19 cellular contexts compared by ENCODE assay signal in genomic region chr6:16392010-16392409, GRCh38.
DNase-seq lines count a peak whose midpoint lies in the region; ATAC-seq and TF ChIP-seq lines count a peak whose summit lies in the region.
"Had no signal": no experiment of that assay in that cellular context is flagged by ENCODE, and none has a peak within 500 bp of the region (broad histone marks: within the 10 kb centered on the region; RNA-seq: fewer than 3 reads in every experiment).

No MANE protein-coding gene starts in this region.

- H3K4me1 Mint-ChIP-seq in osteocyte (ENCODE audit: unreplicated experiment), result peaks cover 41% of the 10 kb centered on the region
- H3K4me1 Mint-ChIP-seq: brain, endodermal cell, WTC11 had no signal

- ATAC-seq in GM18505 (IDR thresholded peaks at IDR 0.05; ENCODE audit: unreplicated experiment) (no peak), GM19035 (IDR thresholded peaks at IDR 0.05; ENCODE audit: unreplicated experiment) (no peak)
- ATAC-seq: Panc1, WTC11 had no signal

- H3K4me3 Mint-ChIP-seq in osteocyte (ENCODE audit: unreplicated experiment), result no peak overlapping the region
- H3K4me3 Mint-ChIP-seq: brain, endodermal cell, WTC11 had no signal

- TF ChIP-seq CTCF in cardiac muscle cell (IDR thresholded peaks at IDR 0.05; ENCODE audit: low read depth, low read length) (no peak), osteocyte (IDR thresholded peaks at IDR 0.05) (no peak)

- H3K9me3 Mint-ChIP-seq in osteocyte (ENCODE audit: unreplicated experiment), result no peaks in the 10 kb centered on the region
- H3K9me3 Mint-ChIP-seq: brain, endodermal cell, WTC11 had no signal

- no peaks in the 10 kb centered on the region for H3K27me3 Mint-ChIP-seq in osteocyte (ENCODE audit: unreplicated experiment)

- H3K9ac ChIP-seq in adipocyte (ENCODE audit: low read length), result no peak overlapping the region
- H3K9ac ChIP-seq: parathyroid adenoma had no signal

- H3K4me1 ChIP-seq in adipocyte (ENCODE audit: control insufficient read depth, insufficient read depth, low read length) (peaks cover 14% of the 10 kb centered on the region), cardiac muscle cell (ENCODE audit: low read depth) (peaks cover 3% of the 10 kb centered on the region)
- H3K4me1 ChIP-seq: Caco-2, parathyroid adenoma had no signal

- DNase-seq in AG08395 (ENCODE audit: low spot score) (peak; percentile 35), adipocyte (ENCODE audit: low read depth) (peak; percentile 17), cardiac muscle cell (ENCODE audit: low read depth in 1 of 2, low spot score in 1 of 2) (peak in 1 of 2 donors; percentile 26), osteocyte (ENCODE audit: extremely low spot score, unreplicated experiment) (no peak), putamen (ENCODE audit: low spot score) (no peak)
- DNase-seq in stimulated activated CD4-positive, alpha-beta T cell treated with anti-CD3 and anti-CD28 coated beads, Interleukin-4, amount 100 ng/mL, for 4 hours, result no peak
- DNase-seq: ACHN; activated CD8-positive, alpha-beta memory T cell treated with anti-CD3 and anti-CD28 coated beads for 24 hours; Caco-2; endodermal cell; midbrain; NCI-H2081; NCI-H748 treated with DMSO at 0.1 percent for 48 hours had no signal

- H3K27ac Mint-ChIP-seq in osteocyte (ENCODE audit: unreplicated experiment), result peak overlapping the region; percentile 88
- H3K27ac Mint-ChIP-seq: endodermal cell, WTC11 had no signal

- H3K27me3 ChIP-seq in adipocyte (replicated peaks; ENCODE audit: control insufficient read depth, insufficient read depth, low read length), result no peaks in the 10 kb centered on the region
- H3K27me3 ChIP-seq in cardiac muscle cell, result no peaks in the 10 kb centered on the region

- peak overlapping the region; percentile 30 for H3K27ac ChIP-seq in cardiac muscle cell
- H3K27ac ChIP-seq: parathyroid adenoma had no signal

- TF ChIP-seq POLR2A in GM18505 (IDR thresholded peaks at IDR 0.05; ENCODE audit: borderline replicate concordance, extremely low read depth, insufficient read depth, insufficient read length), result no peak

- H3K9me3 ChIP-seq in adipocyte (ENCODE audit: control insufficient read depth, low read length) (no peaks in the 10 kb centered on the region), cardiac muscle cell (ENCODE audit: low read depth) (no peaks in the 10 kb centered on the region)
- H3K9me3 ChIP-seq: Caco-2 had no signal

- H3K36me3 ChIP-seq in adipocyte (ENCODE audit: control insufficient read depth, insufficient read depth, low read length, severe bottlenecking), result no peaks in the 10 kb centered on the region
- no peaks in the 10 kb centered on the region for H3K36me3 ChIP-seq in cardiac muscle cell

- H3K36me3 Mint-ChIP-seq in osteocyte (ENCODE audit: unreplicated experiment), result no peaks in the 10 kb centered on the region
- H3K36me3 Mint-ChIP-seq: WTC11 had no signal

- H3K4me3 ChIP-seq in adipocyte (ENCODE audit: low read length) (no peak overlapping the region), cardiac muscle cell (no peak overlapping the region)

Comparison
In these comparisons a context has a peak if more than half of its experiments do, and no peak if none do; other contexts are left out.
1. DNase-seq: peak in AG08395 (single experiment) and adipocyte (single experiment); none in osteocyte (single experiment), stimulated activated CD4-positive, alpha-beta T cell treated with anti-CD3 and anti-CD28 coated beads, Interleukin-4, amount 100 ng/mL, for 4 hours (0 of 2) and putamen (single experiment).